Comparison of ENCODE assay signal across 30 cellular contexts in the genomic region with DNA sequence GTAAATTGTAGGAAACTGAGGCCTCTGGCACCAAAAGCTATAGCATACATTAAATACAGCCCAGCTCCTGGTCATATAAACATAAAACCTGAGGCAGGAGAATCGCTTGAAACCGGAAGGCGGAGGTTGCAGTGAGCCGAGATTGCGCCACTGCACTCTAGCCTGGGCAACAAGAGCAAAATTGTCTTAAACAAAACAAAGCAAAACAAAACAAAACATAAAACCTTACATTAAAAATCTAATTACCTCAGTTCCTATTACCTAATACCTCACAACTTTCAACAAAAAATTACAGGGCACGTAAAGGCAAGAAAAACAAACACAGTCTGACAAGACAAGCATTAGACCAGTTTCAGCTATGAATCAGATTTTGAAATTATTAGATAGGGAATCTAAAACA.
"Had no signal": no experiment of that assay in that cellular context is flagged by ENCODE, and none has a peak within 500 bp of the region (broad histone marks: within the 10 kb centered on the region; RNA-seq: fewer than 3 reads in every experiment).

No MANE protein-coding gene starts in this region.

- H3K9me3 ChIP-seq: gastrocnemius medialis, neutrophil, ovary, right lobe of liver had no signal

- H3K4me3 ChIP-seq: gastrocnemius medialis, hepatocyte, ovary, right lobe of liver, skin epidermis, thoracic aorta had no signal

- ATAC-seq: activated CD4-positive, alpha-beta T cell treated with anti-CD3 and anti-CD28 coated beads for 36 hours; activated CD8-positive, alpha-beta memory T cell treated with anti-CD3 and anti-CD28 coated beads, Interleukin-2, amount 10 ng/mL, durations not matched to agents 7 days and 5 days; activated CD8-positive, alpha-beta T cell treated with anti-CD3 and anti-CD28 coated beads, Interleukin-2, amount 10 ng/mL, durations not matched to agents 7 days and 5 days; gastrocnemius medialis; left cardiac atrium; left ventricle myocardium superior; right lobe of liver had no signal

- H3K4me1 Mint-ChIP-seq: mesothelial cell of epicardium, naive B cell had no signal

- H3K36me3 ChIP-seq: brain microvascular endothelial cell, gastrocnemius medialis, neutrophil, ovary, right lobe of liver had no signal

- H3K27ac ChIP-seq: brain microvascular endothelial cell, epithelial cell of prostate, gastrocnemius medialis, hepatocyte, neutrophil, ovary, right lobe of liver, thoracic aorta had no signal

- H3K4me1 ChIP-seq: gastrocnemius medialis, right lobe of liver had no signal

- DNase-seq: activated CD4-positive, alpha-beta T cell treated with anti-CD3 and anti-CD28 coated beads for 36 hours; activated CD4-positive, CD25-positive, alpha-beta regulatory T cell; activated CD8-positive, alpha-beta memory T cell treated with anti-CD3 and anti-CD28 coated beads, Interleukin-2, amount 10 ng/mL, durations not matched to agents 7 days and 5 days; activated CD8-positive, alpha-beta T cell treated with anti-CD3 and anti-CD28 coated beads, Interleukin-2, amount 10 ng/mL, durations not matched to agents 7 days and 5 days; activated naive CD4-positive, alpha-beta T cell; activated naive CD8-positive, alpha-beta T cell treated with anti-CD3 and anti-CD28 coated beads, Interleukin-2, amount 10 ng/mL, durations not matched to agents 7 days and 5 days; activated T-cell treated with anti-CD3 and anti-CD28 coated beads, Interleukin-2, amount 50 U/mL, for 48 hours; brain microvascular endothelial cell; central memory CD4-positive, alpha-beta T cell; dermis blood vessel endothelial cell; effector CD4-positive, alpha-beta T cell; gastrocnemius medialis; left cardiac atrium; left ventricle myocardium superior; naive B cell; nephron progenitor cell; ovary; right lobe of liver; stimulated activated CD4-positive, alpha-beta T cell treated with anti-CD3 and anti-CD28 coated beads, Interleukin-12 subunit alpha, Interleukin-12 subunit beta, amount 100 ng/mL, for 4 hours; stimulated activated CD4-positive, alpha-beta T cell treated with anti-CD3 and anti-CD28 coated beads, Interleukin-4, amount 100 ng/mL, for 1 hour; T-helper 2 cell; trophoblast cell had no signal

- H3K9me3 Mint-ChIP-seq: activated naive CD8-positive, alpha-beta T cell treated with anti-CD3 and anti-CD28 coated beads, Interleukin-2, amount 10 ng/mL, durations not matched to agents 7 days and 5 days; stimulated activated naive CD8-positive, alpha-beta T cell treated with anti-CD3 and anti-CD28 coated beads, Interleukin-15, Interleukin-2, amounts not matched to agents 100 ng/mL and 50 ng/mL, for 24 hours had no signal

- H3K27ac Mint-ChIP-seq: activated CD4-positive, alpha-beta T cell treated with anti-CD3 and anti-CD28 coated beads for 36 hours; activated CD8-positive, alpha-beta T cell treated with anti-CD3 and anti-CD28 coated beads, Interleukin-2, amount 10 ng/mL, durations not matched to agents 7 days and 5 days; activated naive CD8-positive, alpha-beta T cell treated with anti-CD3 and anti-CD28 coated beads, Interleukin-2, amount 10 ng/mL, durations not matched to agents 7 days and 5 days; progenitor cell of endocrine pancreas had no signal

- H3K4me3 Mint-ChIP-seq: activated CD4-positive, alpha-beta T cell treated with anti-CD3 and anti-CD28 coated beads for 36 hours; activated CD8-positive, alpha-beta memory T cell treated with anti-CD3 and anti-CD28 coated beads, Interleukin-2, amount 10 ng/mL, durations not matched to agents 7 days and 5 days; activated CD8-positive, alpha-beta T cell treated with anti-CD3 and anti-CD28 coated beads, Interleukin-2, amount 10 ng/mL, durations not matched to agents 7 days and 5 days; activated naive CD8-positive, alpha-beta T cell treated with anti-CD3 and anti-CD28 coated beads, Interleukin-2, amount 10 ng/mL, durations not matched to agents 7 days and 5 days; mesothelial cell of epicardium; naive B cell; nephron progenitor cell; stimulated activated naive CD8-positive, alpha-beta T cell treated with anti-CD3 and anti-CD28 coated beads, Interleukin-15, Interleukin-2, amounts not matched to agents 100 ng/mL and 50 ng/mL, for 24 hours had no signal

- H3K36me3 Mint-ChIP-seq: naive B cell had no signal

- H3K27me3 ChIP-seq: brain microvascular endothelial cell, gastrocnemius medialis, hepatocyte, neutrophil, ovary, right lobe of liver had no signal

- H3K27me3 Mint-ChIP-seq: activated CD4-positive, alpha-beta T cell treated with anti-CD3 and anti-CD28 coated beads for 36 hours; activated CD8-positive, alpha-beta memory T cell treated with anti-CD3 and anti-CD28 coated beads, Interleukin-2, amount 10 ng/mL, durations not matched to agents 7 days and 5 days; activated naive CD8-positive, alpha-beta T cell treated with anti-CD3 and anti-CD28 coated beads, Interleukin-2, amount 10 ng/mL, durations not matched to agents 7 days and 5 days; naive B cell; progenitor cell of endocrine pancreas; stimulated activated naive CD8-positive, alpha-beta T cell treated with anti-CD3 and anti-CD28 coated beads, Interleukin-15, Interleukin-2, amounts not matched to agents 100 ng/mL and 50 ng/mL, for 24 hours had no signal
